ENCODE assay signal across 8 cellular contexts in genomic region chr6:170584954-170585498, GRCh38. TPM values are rescaled to one million over a fixed set of nuclear protein-coding genes. Genes with fewer than 3 reads are reported as not detected.
A peak's percentile ranks its signal among the peaks of the same experiment; 100 is the strongest.
DNase-seq lines count a peak whose midpoint lies in the region; ATAC-seq, FAIRE-seq and TF ChIP-seq lines count a peak whose summit lies in the region.

No MANE protein-coding gene starts in this region.

- peaks cover 8 to 11% of the 10 kb centered on the region in 2 donors for H3K27me3 Mint-ChIP-seq in CD8-positive, alpha-beta memory T cell

- peak overlapping the region; percentile 24; the same call in 1 of the 2 replicates for H4K91ac ChIP-seq in IMR-90 (ENCODE audit: insufficient read depth, low read depth, low read length)

- H3K23ac ChIP-seq in IMR-90 (ENCODE audit: low read depth, low read length): no peak overlapping the region

- no peaks in the 10 kb centered on the region for H3K27me3 ChIP-seq in CD8-positive, alpha-beta memory T cell (ENCODE audit: insufficient read depth, low read length, poor library complexity, severe bottlenecking)
- H3K27me3 ChIP-seq in IMR-90 (ENCODE audit: control insufficient read depth, insufficient read depth, low read length) (no peaks in the 10 kb centered on the region), bronchial epithelial cell (ENCODE audit: control insufficient read depth, insufficient read depth, low read length) (no peaks in the 10 kb centered on the region)

- no peak for TF ChIP-seq POLR2A in IMR-90 (IDR thresholded peaks at IDR 0.05; ENCODE audit: low read depth, low read length)

- H3K14ac ChIP-seq in IMR-90 (replicated peaks; ENCODE audit: low read depth, low read length): peak overlapping the region; percentile 67; the same call in 1 of the 2 replicates

- H3K27ac Mint-ChIP-seq in CD8-positive, alpha-beta memory T cell: peak overlapping the region; percentile 97 to 99 (median 98)

- H3K4me1 Mint-ChIP-seq in CD8-positive, alpha-beta memory T cell: peaks cover 30 to 40% (median 37%) of the 10 kb centered on the region in 3 donors

- H3K4me3 ChIP-seq in CD8-positive, alpha-beta memory T cell (ENCODE audit: low read length): peak overlapping the region; percentile 99
- H3K4me3 ChIP-seq in IMR-90 (ENCODE audit: insufficient read depth, low read depth, low read length) (peak overlapping the region; percentile 70), bronchial epithelial cell (ENCODE audit: low read depth, low read length) (peak overlapping the region; percentile 97), mesodermal cell (ENCODE audit: extremely low read depth, insufficient read depth, low read length, poor library complexity, severe bottlenecking) (peak overlapping the region; percentile 65)

- peaks cover 11 to 29% of the 10 kb centered on the region in 2 experiments; a peak in 3 of 4 replicates for H3K79me1 ChIP-seq in IMR-90 (ENCODE audit: low read depth in 1 of 2, low read length in 2 of 2)

- WGBS in IMR-90 (ENCODE audit: extremely low coverage in 2 of 2, insufficient read length in 1 of 2), 2 experiments: no CpG with 5 or more reads among the region's 6 CpGs
- WGBS in mesodermal cell (ENCODE audit: insufficient coverage in 2 of 2), 2 experiments: 0 to 4% methylated on average over 4 of the region's 6 CpGs

- FAIRE-seq in bronchial epithelial cell (lab: Jason Lieb, UNC): no peak

- H3K9me1 ChIP-seq in IMR-90 (ENCODE audit: insufficient read depth, low read length): no peaks in the 10 kb centered on the region; the same call in 1 of the 2 replicates

- CTCF ChIA-PET in CD8-positive, alpha-beta memory T cell (lab: Charles Lee): interaction anchor here (1.5 kb wide), 2 partner anchors 13 to 34 kb away, joined by 3 to 6 read pairs; no protein-coding TSS in a partner anchor
- CTCF ChIA-PET in IMR-90 (lab: Yijun Ruan, JAX): no interaction called here

- peak overlapping the region; percentile 79 to 83 for H4K8ac ChIP-seq in IMR-90 (ENCODE audit: low read depth in 2 of 2, low read length in 2 of 2)

- H2BK5ac ChIP-seq in IMR-90 (ENCODE audit: low read depth, low read length, poor library complexity, severe bottlenecking): peak overlapping the region; percentile 16

- H2AK5ac ChIP-seq in IMR-90 (ENCODE audit: low read depth, low read length): no peak overlapping the region

- H3K9ac ChIP-seq in IMR-90 (ENCODE audit: low read depth, low read length): peak overlapping the region; percentile 78

- TF ChIP-seq CTCF in IMR-90 (conservative IDR thresholded peaks at IDR 0.05; ENCODE audit: low read depth, low read length) (no peak), bronchial epithelial cell (IDR thresholded peaks at IDR 0.05; ENCODE audit: insufficient read depth, low read length, severe bottlenecking) (no peak)

- no peak overlapping the region for H2BK20ac ChIP-seq in IMR-90 (ENCODE audit: low read depth, low read length)

- H3K36me3 ChIP-seq in CD8-positive, alpha-beta memory T cell (ENCODE audit: insufficient read depth, low read length): peaks cover 19% of the 10 kb centered on the region
- H3K36me3 ChIP-seq in IMR-90 (ENCODE audit: control insufficient read depth, insufficient read depth, low read length): peaks cover 12% of the 10 kb centered on the region
- peaks cover 6% of the 10 kb centered on the region for H3K36me3 ChIP-seq in bronchial epithelial cell (ENCODE audit: control insufficient read depth, insufficient read depth, low read length)
- H3K36me3 ChIP-seq in mesodermal cell (ENCODE audit: control insufficient read depth, insufficient read depth, low read length): peaks cover 29% of the 10 kb centered on the region

- no peak for TF ChIP-seq RAD21 in IMR-90 (IDR thresholded peaks at IDR 0.05; ENCODE audit: low read length)

- H3K27ac ChIP-seq in CD8-positive, alpha-beta memory T cell (ENCODE audit: low read depth, low read length): peak overlapping the region; percentile 89
- H3K27ac ChIP-seq in IMR-90 (ENCODE audit: insufficient read depth, low read length) (peak overlapping the region; percentile 59), mesodermal cell (ENCODE audit: low read depth, low read length, severe bottlenecking) (peak overlapping the region; percentile 31)

- intact Hi-C loops in IMR-90 (cut with micrococcal nuclease): no loop called here

- peak overlapping the region; percentile 5 for H2AK9ac ChIP-seq in IMR-90 (replicated peaks; ENCODE audit: low read depth, low read length, poor library complexity)

- H3K4me3 Mint-ChIP-seq in CD8-positive, alpha-beta memory T cell: peak overlapping the region; percentile 95 to 98 (median 98)

- peak overlapping the region; percentile 73 for H3K4ac ChIP-seq in IMR-90 (ENCODE audit: low read depth, low read length)

- ATAC-seq in GM21381 (IDR thresholded peaks at IDR 0.05; ENCODE audit: unreplicated experiment) (peak; percentile 33), IMR-90 (ENCODE audit: low read depth) (no peak), HG03469 (IDR thresholded peaks at IDR 0.05; ENCODE audit: unreplicated experiment) (no peak)

- no peak overlapping the region for H2BK120ac ChIP-seq in IMR-90 (ENCODE audit: low read depth, low read length)

- peak overlapping the region; percentile 47 for H4K5ac ChIP-seq in IMR-90 (ENCODE audit: low read depth, low read length)

- H3K36me3 Mint-ChIP-seq in CD8-positive, alpha-beta memory T cell: peaks cover 4 to 46% (median 11%) of the 10 kb centered on the region in 3 donors

- no peaks in the 10 kb centered on the region for H3K9me3 ChIP-seq in CD8-positive, alpha-beta memory T cell (ENCODE audit: low read length)
- H3K9me3 ChIP-seq in IMR-90 (ENCODE audit: control insufficient read depth, insufficient read depth, low read length) (no peaks in the 10 kb centered on the region), mesodermal cell (ENCODE audit: control insufficient read depth, low read length) (no peaks in the 10 kb centered on the region)

- in situ Hi-C loops in IMR-90 (cut with MboI; ENCODE audit: low sequenced_read_pairs): no loop called here

- dilution Hi-C loops in IMR-90 (cut with HindIII; ENCODE audit: low sequenced_read_pairs, unreplicated experiment): no loop called here

- peak overlapping the region; percentile 91 for H3K4me2 ChIP-seq in IMR-90 (ENCODE audit: low read depth, low read length)

- DNase-seq in CD8-positive, alpha-beta memory T cell: no peak
- no peak for DNase-seq in IMR-90
- DNase-seq in bronchial epithelial cell (ENCODE audit: low read depth): peak; percentile 41
- no peak for DNase-seq in NOMO-1 treated with DMSO at 0.1 percent for 48 hours (lab: John Stamatoyannopoulos, UW; ENCODE audit: unreplicated experiment)
- no peak for DNase-seq in RPMI8226

- no peaks in the 10 kb centered on the region; the same call in 1 of the 2 replicates for H4K20me1 ChIP-seq in IMR-90 (ENCODE audit: insufficient read depth, low read length)

- H2BK15ac ChIP-seq in IMR-90 (ENCODE audit: low read depth, low read length): no peak overlapping the region

- H3K9me3 Mint-ChIP-seq in CD8-positive, alpha-beta memory T cell: peaks cover 4 to 7% (median 7%) of the 10 kb centered on the region in 5 donors

- BruUV-seq in IMR-90 (replicated peaks; lab: Mats Ljungman, UMichigan): no TSS peak

- POLR2A ChIA-PET in CD8-positive, alpha-beta memory T cell (lab: Charles Lee): interaction anchor here (0.9 to 2.0 kb wide), 2 partner anchors 14 to 32 kb away, joined by 3 to 43 read pairs; partner anchors contain the start of genes PSMB1 and TBP
- POLR2A ChIA-PET in IMR-90 (lab: Charles Lee; ENCODE audit: unreplicated experiment): no interaction called here

- H2AFZ ChIP-seq in IMR-90 (replicated peaks; ENCODE audit: low read length, poor library complexity): peak overlapping the region; percentile 91

- peaks cover 21% of the 10 kb centered on the region for H3K4me1 ChIP-seq in CD8-positive, alpha-beta memory T cell (ENCODE audit: insufficient read depth, low read length)
- H3K4me1 ChIP-seq in IMR-90 (ENCODE audit: control insufficient read depth, insufficient read depth, low read length): peaks cover 3% of the 10 kb centered on the region; the same call in 1 of the 2 replicates
- no peaks in the 10 kb centered on the region for H3K4me1 ChIP-seq in mesodermal cell (ENCODE audit: control insufficient read depth, insufficient read depth, low read length, poor library complexity, severe bottlenecking)

- peak overlapping the region; percentile 66 for H3K56ac ChIP-seq in IMR-90 (ENCODE audit: extremely low read depth, insufficient read depth, low read length)

- H3K18ac ChIP-seq in IMR-90 (ENCODE audit: low read depth, low read length): no peak overlapping the region

TF ChIP-seq in IMR-90, 13 proteins besides CTCF, POLR2A, EP300 and RAD21 (continues in another document):
- no peak for TF ChIP-seq MXI1 (IDR thresholded peaks at IDR 0.05; ENCODE audit: borderline replicate concordance, low read depth, low read length)

RNA-seq across cellular contexts. Expression of gene PDCD2, which starts 0.6 kb away (rescaled TPM):
- 100 to 1,000 TPM; 155 to 158 TPM for total RNA-seq in CD8-positive, alpha-beta memory T cell
- polyA plus RNA-seq in CD8-positive, alpha-beta memory T cell: 115 TPM
- total RNA-seq in IMR-90 (2012; rRNA removed) (46.1 and 50.3 TPM in 2 replicates), bronchial epithelial cell (40.1 and 55.0 TPM in 2 replicates)
- 45.2 and 48.8 TPM in 2 replicates for polyA plus RNA-seq in IMR-90 (2012; rRNA removed)
- polyA plus RNA-seq in IMR-90 (2012; cell fraction: cytosol; rRNA removed): 15.4 and 40.9 TPM in 2 replicates
- 34.6 and 46.8 TPM in 2 replicates for polyA plus RNA-seq in IMR-90 (2012; cell fraction: nucleus; rRNA removed; ENCODE audit: low replicate concordance)
- polyA plus RNA-seq in mesodermal cell (2013, experiment 1 of 2): 73.8 TPM
- 78.9 TPM for polyA plus RNA-seq in mesodermal cell (2013, experiment 2 of 2)

RNA-seq across cellular contexts. Expression of gene TBP, which starts 30.9 kb away (rescaled TPM):
- total RNA-seq in CD8-positive, alpha-beta memory T cell: 10 to 100 TPM; 26.0 to 28.2 TPM
- 23.0 TPM for polyA plus RNA-seq in CD8-positive, alpha-beta memory T cell
- 8.8 and 12.2 TPM in 2 replicates for total RNA-seq in IMR-90 (2012; rRNA removed)
- polyA plus RNA-seq in IMR-90 (2012; rRNA removed): 11.9 and 12.5 TPM in 2 replicates
- polyA plus RNA-seq in IMR-90 (2012; cell fraction: cytosol; rRNA removed): 21.1 and 33.4 TPM in 2 replicates
- 67.2 and 70.9 TPM in 2 replicates for polyA plus RNA-seq in IMR-90 (2012; cell fraction: nucleus; rRNA removed; ENCODE audit: low replicate concordance)
- 7.4 and 9.2 TPM in 2 replicates for total RNA-seq in bronchial epithelial cell
- polyA plus RNA-seq in mesodermal cell (2013, experiment 1 of 2): 16.7 TPM
- 17.6 TPM for polyA plus RNA-seq in mesodermal cell (2013, experiment 2 of 2)

RNA-seq across cellular contexts. Expression of gene PSMB1, which starts 31.9 kb away (rescaled TPM):
- 100 to 1,000 TPM; 296 to 298 TPM for total RNA-seq in CD8-positive, alpha-beta memory T cell
- polyA plus RNA-seq in CD8-positive, alpha-beta memory T cell: 478 TPM
- 508 and 560 TPM in 2 replicates for total RNA-seq in IMR-90 (2012; rRNA removed)
- polyA plus RNA-seq in IMR-90 (2012; rRNA removed): 450 and 471 TPM in 2 replicates
- 194 and 327 TPM in 2 replicates for polyA plus RNA-seq in IMR-90 (2012; cell fraction: cytosol; rRNA removed)
- 50.4 and 220 TPM in 2 replicates for polyA plus RNA-seq in IMR-90 (2012; cell fraction: nucleus; rRNA removed; ENCODE audit: low replicate concordance)
- total RNA-seq in bronchial epithelial cell: 210 and 234 TPM in 2 replicates
- polyA plus RNA-seq in mesodermal cell (2013, experiment 1 of 2): 290 TPM
- 281 TPM for polyA plus RNA-seq in mesodermal cell (2013, experiment 2 of 2)

Comparison
In these comparisons a context has a peak if more than half of its experiments do, and no peak if none do; other contexts are left out.
1. H3K27ac ChIP-seq: peak in every context shown above with its lines; median percentile 89 in CD8-positive, alpha-beta memory T cell; 59 in IMR-90; 31 in mesodermal cell.